Comparison of ENCODE assay signal across 2 cellular contexts in the genomic region with DNA sequence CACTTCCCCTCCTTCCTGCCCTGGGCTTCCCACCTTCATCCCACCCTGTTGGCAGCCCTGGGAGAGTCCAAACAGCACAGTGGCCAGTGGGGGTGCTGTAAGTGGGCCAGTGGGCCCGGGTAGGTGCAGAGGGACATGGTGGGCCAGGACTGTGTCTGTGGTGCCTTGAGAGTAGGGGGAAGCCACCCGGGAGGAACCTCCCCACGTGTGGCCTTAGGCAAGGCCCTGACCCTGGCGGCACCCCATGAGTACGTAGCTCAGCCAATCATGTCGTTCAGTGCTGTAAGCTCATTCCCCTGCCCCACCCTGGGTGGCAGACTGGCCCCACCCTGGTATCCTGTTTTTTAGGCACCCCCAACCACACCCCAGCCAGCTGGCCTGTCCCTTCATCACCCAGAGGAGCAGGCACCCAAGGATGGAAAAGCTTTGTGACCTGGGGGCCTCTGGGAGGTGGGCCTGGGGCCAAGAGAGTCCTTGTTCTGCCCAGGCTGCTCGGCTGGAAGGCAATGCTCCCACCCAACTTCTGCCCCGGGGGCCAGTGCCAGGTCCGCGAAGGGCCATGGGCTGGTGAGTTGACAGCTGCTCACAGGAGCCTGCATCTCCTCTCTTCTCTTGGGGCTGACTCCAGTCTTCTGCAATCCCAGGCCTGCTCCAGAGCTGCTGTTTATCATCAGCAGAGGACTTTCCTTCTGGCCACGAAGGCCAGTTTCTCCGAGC.
TF ChIP-seq lines count a peak whose summit lies in the region.

No MANE protein-coding gene starts in this region.

TF ChIP-seq in SK-N-SH treated with all-trans-retinoic acid at 6 μM for 48 hours, 23 proteins besides CTCF, POLR2A, EP300 and RAD21:
- no peak for TF ChIP-seq ZNF8 (CRISPR knock-in tag; IDR thresholded peaks at IDR 0.05)
- TF ChIP-seq ZC3H10 (CRISPR knock-in tag; IDR thresholded peaks at IDR 0.05): no peak
- no peak for TF ChIP-seq TOX (CRISPR knock-in tag; IDR thresholded peaks at IDR 0.05; ENCODE audit: borderline replicate concordance)
- no peak for TF ChIP-seq ZFP30 (CRISPR knock-in tag; IDR thresholded peaks at IDR 0.05)
- TF ChIP-seq ESRRG (CRISPR knock-in tag; IDR thresholded peaks at IDR 0.05): no peak
- TF ChIP-seq ARNTL (CRISPR knock-in tag; IDR thresholded peaks at IDR 0.05; ENCODE audit: borderline replicate concordance, low read depth): no peak
- no peak for TF ChIP-seq ISL1 (CRISPR knock-in tag; IDR thresholded peaks at IDR 0.05)
- no peak for TF ChIP-seq BACH2 (CRISPR knock-in tag; IDR thresholded peaks at IDR 0.05; ENCODE audit: borderline replicate concordance)

TF ChIP-seq in WTC11, 78 proteins besides CTCF, POLR2A, EP300 and RAD21:
- TF ChIP-seq FOXP1 (CRISPR knock-in tag; IDR thresholded peaks at IDR 0.05; ENCODE audit: borderline replicate concordance) (no peak), CREM (CRISPR knock-in tag; IDR thresholded peaks at IDR 0.05) (no peak), ATF1 (CRISPR knock-in tag; IDR thresholded peaks at IDR 0.05) (no peak), TEAD4 (CRISPR knock-in tag; IDR thresholded peaks at IDR 0.05) (no peak)
- TF ChIP-seq, protein P1, sequence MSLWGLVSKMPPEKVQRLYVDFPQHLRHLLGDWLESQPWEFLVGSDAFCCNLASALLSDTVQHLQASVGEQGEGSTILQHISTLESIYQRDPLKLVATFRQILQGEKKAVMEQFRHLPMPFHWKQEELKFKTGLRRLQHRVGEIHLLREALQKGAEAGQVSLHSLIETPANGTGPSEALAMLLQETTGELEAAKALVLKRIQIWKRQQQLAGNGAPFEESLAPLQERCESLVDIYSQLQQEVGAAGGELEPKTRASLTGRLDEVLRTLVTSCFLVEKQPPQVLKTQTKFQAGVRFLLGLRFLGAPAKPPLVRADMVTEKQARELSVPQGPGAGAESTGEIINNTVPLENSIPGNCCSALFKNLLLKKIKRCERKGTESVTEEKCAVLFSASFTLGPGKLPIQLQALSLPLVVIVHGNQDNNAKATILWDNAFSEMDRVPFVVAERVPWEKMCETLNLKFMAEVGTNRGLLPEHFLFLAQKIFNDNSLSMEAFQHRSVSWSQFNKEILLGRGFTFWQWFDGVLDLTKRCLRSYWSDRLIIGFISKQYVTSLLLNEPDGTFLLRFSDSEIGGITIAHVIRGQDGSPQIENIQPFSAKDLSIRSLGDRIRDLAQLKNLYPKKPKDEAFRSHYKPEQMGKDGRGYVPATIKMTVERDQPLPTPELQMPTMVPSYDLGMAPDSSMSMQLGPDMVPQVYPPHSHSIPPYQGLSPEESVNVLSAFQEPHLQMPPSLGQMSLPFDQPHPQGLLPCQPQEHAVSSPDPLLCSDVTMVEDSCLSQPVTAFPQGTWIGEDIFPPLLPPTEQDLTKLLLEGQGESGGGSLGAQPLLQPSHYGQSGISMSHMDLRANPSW (CRISPR knock-in tag; conservative IDR thresholded peaks at IDR 0.05; ENCODE audit: low read depth): no peak
- TF ChIP-seq, protein P2, sequence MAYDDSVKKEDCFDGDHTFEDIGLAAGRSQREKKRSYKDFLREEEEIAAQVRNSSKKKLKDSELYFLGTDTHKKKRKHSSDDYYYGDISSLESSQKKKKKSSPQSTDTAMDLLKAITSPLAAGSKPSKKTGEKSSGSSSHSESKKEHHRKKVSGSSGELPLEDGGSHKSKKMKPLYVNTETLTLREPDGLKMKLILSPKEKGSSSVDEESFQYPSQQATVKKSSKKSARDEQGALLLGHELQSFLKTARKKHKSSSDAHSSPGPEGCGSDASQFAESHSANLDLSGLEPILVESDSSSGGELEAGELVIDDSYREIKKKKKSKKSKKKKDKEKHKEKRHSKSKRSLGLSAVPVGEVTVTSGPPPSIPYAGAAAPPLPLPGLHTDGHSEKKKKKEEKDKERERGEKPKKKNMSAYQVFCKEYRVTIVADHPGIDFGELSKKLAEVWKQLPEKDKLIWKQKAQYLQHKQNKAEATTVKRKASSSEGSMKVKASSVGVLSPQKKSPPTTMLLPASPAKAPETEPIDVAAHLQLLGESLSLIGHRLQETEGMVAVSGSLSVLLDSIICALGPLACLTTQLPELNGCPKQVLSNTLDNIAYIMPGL (CRISPR knock-in tag; IDR thresholded peaks at IDR 0.05): no peak
- TF ChIP-seq, protein P3, sequence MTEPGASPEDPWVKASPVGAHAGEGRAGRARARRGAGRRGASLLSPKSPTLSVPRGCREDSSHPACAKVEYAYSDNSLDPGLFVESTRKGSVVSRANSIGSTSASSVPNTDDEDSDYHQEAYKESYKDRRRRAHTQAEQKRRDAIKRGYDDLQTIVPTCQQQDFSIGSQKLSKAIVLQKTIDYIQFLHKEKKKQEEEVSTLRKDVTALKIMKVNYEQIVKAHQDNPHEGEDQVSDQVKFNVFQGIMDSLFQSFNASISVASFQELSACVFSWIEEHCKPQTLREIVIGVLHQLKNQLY (CRISPR knock-in tag; IDR thresholded peaks at IDR 0.05): no peak
TF ChIP-seq in WTC11: peak in this region for 0.
